Comparison of ENCODE assay signal across 11 cellular contexts in genomic region chr7:30911561-30911969, GRCh38. TPM values are rescaled to one million over a fixed set of nuclear protein-coding genes. Genes with fewer than 3 reads are reported as not detected.
A peak's percentile ranks its signal among the peaks of the same experiment; 100 is the strongest.
DNase-seq lines count a peak whose midpoint lies in the region; ATAC-seq and TF ChIP-seq lines count a peak whose summit lies in the region.
"Had no signal": no experiment of that assay in that cellular context is flagged by ENCODE, and none has a peak within 500 bp of the region (broad histone marks: within the 10 kb centered on the region; RNA-seq: fewer than 3 reads in every experiment).

TSS of gene AQP1 (plus strand) at chr7:30911853. CDS start at chr7:30911910, 57 bp downstream.

- no peak for TF ChIP-seq CTCF in chondrocyte (IDR thresholded peaks at IDR 0.05)

- H3K27me3 ChIP-seq in CD4-positive, alpha-beta memory T cell (ENCODE audit: insufficient read depth, low read length), result no peaks in the 10 kb centered on the region

- CTCF ChIA-PET in CD4-positive, alpha-beta memory T cell (lab: Charles Lee; ENCODE audit: partially characterized antibody), result interaction anchor here (1.5 kb wide), 1 partner anchor 27 kb away, joined by 4 read pairs; no protein-coding TSS in a partner anchor

- peak within 1 kb of the TSS; percentile 19 to 38 (median 34) for H3K4me3 ChIP-seq in skin epidermis
- no peak within 1 kb of the TSS for H3K4me3 ChIP-seq in CD4-positive, alpha-beta memory T cell (ENCODE audit: low read length in 2 of 2)

- no peaks in the 10 kb centered on the region for H3K9me3 ChIP-seq in CD4-positive, alpha-beta memory T cell (ENCODE audit: control insufficient read depth in 1 of 2, low read length in 2 of 2)

- peak; percentile 73 for ATAC-seq in left colon

- H3K27ac ChIP-seq in skin epidermis, result peak within 1 kb of the TSS in 17 of 21 experiments; percentile 18 to 82 (median 64)
- no peak within 1 kb of the TSS for H3K27ac ChIP-seq in CD4-positive, alpha-beta memory T cell (ENCODE audit: low read depth, low read length)

- DNase-seq in G401 (ENCODE audit: low spot score), result peak; percentile 30
- DNase-seq in chondrocyte (ENCODE audit: low spot score), result no peak
- peak; percentile 87 to 94 for DNase-seq in left colon
- DNase-seq in activated CD4-positive, alpha-beta T cell treated with anti-CD3 and anti-CD28 coated beads, Interleukin-2, amount 50 U/mL, for 4 hours, result no peak
- DNase-seq in NCI-H526 (lab: John Stamatoyannopoulos, UW), result no peak
- no peak for DNase-seq in DMS53 treated with DMSO at 0.1 percent for 48 hours (lab: John Stamatoyannopoulos, UW; ENCODE audit: unreplicated experiment)
- no peak for DNase-seq in CD4-positive, alpha-beta memory T cell
- DNase-seq: activated naive CD4-positive, alpha-beta T cell; stimulated activated CD4-positive, alpha-beta T cell treated with anti-CD3 and anti-CD28 coated beads, Interleukin-15, amount 100 ng/mL, for 24 hours; T-helper 9 cell had no signal

- H3K9me3 Mint-ChIP-seq in chondrocyte (ENCODE audit: low read depth), result no peaks in the 10 kb centered on the region
- no peaks in the 10 kb centered on the region for H3K9me3 Mint-ChIP-seq in CD4-positive, alpha-beta memory T cell

- peak within 1 kb of the TSS; percentile 49 for H3K27ac Mint-ChIP-seq in chondrocyte (ENCODE audit: unreplicated experiment)
- H3K27ac Mint-ChIP-seq in CD4-positive, alpha-beta memory T cell, result peak within 1 kb of the TSS in 2 of 7 donors; percentile 2 to 50

- in situ Hi-C loops in G401 (cut with HindIII; ENCODE audit: low sequenced_read_pairs), result no loop called here

- H3K36me3 Mint-ChIP-seq in chondrocyte (ENCODE audit: low read depth), result no peaks in the 10 kb centered on the region
- no peaks in the 10 kb centered on the region for H3K36me3 Mint-ChIP-seq in CD4-positive, alpha-beta memory T cell

- no peaks in the 10 kb centered on the region for H3K36me3 ChIP-seq in CD4-positive, alpha-beta memory T cell (ENCODE audit: insufficient read depth, low read length)

- H3K4me1 ChIP-seq in CD4-positive, alpha-beta memory T cell (ENCODE audit: insufficient read depth, low read length), result no peaks in the 10 kb centered on the region

- peak within 1 kb of the TSS; percentile 62 for H3K4me3 Mint-ChIP-seq in chondrocyte (ENCODE audit: unreplicated experiment)
- H3K4me3 Mint-ChIP-seq in CD4-positive, alpha-beta memory T cell, result no peak within 1 kb of the TSS

- H3K27me3 Mint-ChIP-seq in chondrocyte (ENCODE audit: low read depth), result peaks cover 2% of the 10 kb centered on the region
- H3K27me3 Mint-ChIP-seq in CD4-positive, alpha-beta memory T cell, result peaks cover 0 to 2% of the 10 kb centered on the region in 2 donors

- intact Hi-C loops in left colon (cut with DNase I, micrococcal nuclease), result no loop called here
- intact Hi-C loops in CD4-positive, alpha-beta memory T cell (cut with micrococcal nuclease), result no loop called here

- POLR2A ChIA-PET in CD4-positive, alpha-beta memory T cell (lab: Charles Lee; ENCODE audit: partially characterized antibody), result no interaction called here

- peaks cover 43% of the 10 kb centered on the region for H3K4me1 Mint-ChIP-seq in chondrocyte (ENCODE audit: low read depth)
- H3K4me1 Mint-ChIP-seq in CD4-positive, alpha-beta memory T cell, result no peaks in the 10 kb centered on the region

RNA-seq across cellular contexts. Expression of gene AQP1, which starts in this region (rescaled TPM):
- total RNA-seq in G401 (2014; rRNA removed; shearing (Covaris generic)), result not detected in 2 replicates
- total RNA-seq in chondrocyte (3.9 to 18.6 TPM (median 18.0 TPM) in 3 replicates), left colon (10 to 100 TPM; 27.6 to 45.5 TPM)
- not detected for total RNA-seq in CD4-positive, alpha-beta memory T cell
- not detected for polyA plus RNA-seq in CD4-positive, alpha-beta memory T cell

Comparison
In these comparisons a context has a peak if more than half of its experiments do, and no peak if none do; other contexts are left out.
1. Peak in DNase-seq in G401; RNA of the gene not detected or under 1 TPM.
2. DNase-seq: peak in left colon (2 of 2); none in chondrocyte (single experiment), activated CD4-positive, alpha-beta T cell treated with anti-CD3 and anti-CD28 coated beads, Interleukin-2, amount 50 U/mL, for 4 hours (0 of 2), NCI-H526 (0 of 2), DMS53 treated with DMSO at 0.1 percent for 48 hours (single experiment) and CD4-positive, alpha-beta memory T cell (0 of 5).
3. H3K4me3 ChIP-seq: peak in skin epidermis (7 of 7); none in CD4-positive, alpha-beta memory T cell (0 of 2).